ENCODE assay signal across 1 cellular context in the genomic region with DNA sequence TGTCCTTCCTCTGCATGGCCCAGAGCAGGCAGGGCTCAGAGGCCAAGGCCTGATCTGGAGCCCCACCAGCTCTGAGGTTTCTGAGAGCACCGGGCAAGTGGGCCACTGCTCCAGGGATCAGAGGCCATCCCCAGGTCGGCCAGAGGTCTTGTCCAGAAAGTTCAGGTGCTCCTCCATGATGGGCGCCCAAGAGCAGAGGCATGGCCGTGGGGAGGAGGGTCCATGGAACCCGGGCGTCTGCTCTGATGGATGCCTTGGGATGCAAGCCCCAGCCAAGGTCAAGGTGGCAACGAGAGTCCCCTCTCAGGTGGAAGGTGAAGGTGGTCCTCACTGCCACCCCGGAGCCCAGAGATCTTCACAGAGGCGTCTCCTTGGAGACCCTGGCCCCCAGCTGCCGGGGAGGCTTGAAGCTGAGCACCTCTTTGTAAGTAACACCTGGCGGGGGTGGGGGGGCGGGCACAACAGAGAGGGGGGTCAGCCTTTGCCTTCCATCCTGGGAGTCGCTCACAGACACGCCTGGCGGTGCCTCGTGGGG.
TF ChIP-seq lines count a peak whose summit lies in the region.

No MANE protein-coding gene starts in this region.

TF ChIP-seq in HEK293, 187 proteins besides CTCF, POLR2A, EP300 and RAD21:
- peak; percentile 60 for TF ChIP-seq BCL11A (tag by site-specific recombination; IDR thresholded peaks at IDR 0.05; ENCODE audit: low read depth)
- no peak for TF ChIP-seq ZNF2 (tag by site-specific recombination; IDR thresholded peaks at IDR 0.05)
- TF ChIP-seq, protein P1, sequence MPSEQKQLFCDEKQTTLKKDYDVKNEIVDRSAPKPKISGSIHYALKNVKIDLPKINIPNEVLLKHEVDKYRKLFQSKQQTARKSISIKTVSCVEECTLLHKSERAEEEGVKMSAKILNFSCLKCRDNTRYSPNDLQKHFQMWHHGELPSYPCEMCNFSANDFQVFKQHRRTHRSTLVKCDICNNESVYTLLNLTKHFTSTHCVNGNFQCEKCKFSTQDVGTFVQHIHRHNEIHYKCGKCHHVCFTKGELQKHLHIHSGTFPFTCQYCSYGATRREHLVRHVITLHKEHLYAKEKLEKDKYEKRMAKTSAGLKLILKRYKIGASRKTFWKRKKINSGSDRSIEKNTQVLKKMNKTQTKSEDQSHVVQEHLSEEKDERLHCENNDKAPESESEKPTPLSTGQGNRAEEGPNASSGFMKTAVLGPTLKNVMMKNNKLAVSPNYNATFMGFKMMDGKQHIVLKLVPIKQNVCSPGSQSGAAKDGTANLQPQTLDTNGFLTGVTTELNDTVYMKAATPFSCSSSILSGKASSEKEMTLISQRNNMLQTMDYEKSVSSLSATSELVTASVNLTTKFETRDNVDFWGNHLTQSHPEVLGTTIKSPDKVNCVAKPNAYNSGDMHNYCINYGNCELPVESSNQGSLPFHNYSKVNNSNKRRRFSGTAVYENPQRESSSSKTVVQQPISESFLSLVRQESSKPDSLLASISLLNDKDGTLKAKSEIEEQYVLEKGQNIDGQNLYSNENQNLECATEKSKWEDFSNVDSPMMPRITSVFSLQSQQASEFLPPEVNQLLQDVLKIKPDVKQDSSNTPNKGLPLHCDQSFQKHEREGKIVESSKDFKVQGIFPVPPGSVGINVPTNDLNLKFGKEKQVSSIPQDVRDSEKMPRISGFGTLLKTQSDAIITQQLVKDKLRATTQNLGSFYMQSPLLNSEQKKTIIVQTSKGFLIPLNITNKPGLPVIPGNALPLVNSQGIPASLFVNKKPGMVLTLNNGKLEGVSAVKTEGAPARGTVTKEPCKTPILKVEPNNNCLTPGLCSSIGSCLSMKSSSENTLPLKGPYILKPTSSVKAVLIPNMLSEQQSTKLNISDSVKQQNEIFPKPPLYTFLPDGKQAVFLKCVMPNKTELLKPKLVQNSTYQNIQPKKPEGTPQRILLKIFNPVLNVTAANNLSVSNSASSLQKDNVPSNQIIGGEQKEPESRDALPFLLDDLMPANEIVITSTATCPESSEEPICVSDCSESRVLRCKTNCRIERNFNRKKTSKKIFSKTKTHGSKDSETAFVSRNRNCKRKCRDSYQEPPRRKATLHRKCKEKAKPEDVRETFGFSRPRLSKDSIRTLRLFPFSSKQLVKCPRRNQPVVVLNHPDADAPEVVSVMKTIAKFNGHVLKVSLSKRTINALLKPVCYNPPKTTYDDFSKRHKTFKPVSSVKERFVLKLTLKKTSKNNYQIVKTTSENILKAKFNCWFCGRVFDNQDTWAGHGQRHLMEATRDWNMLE (tag by site-specific recombination; conservative IDR thresholded peaks at IDR 0.05; ENCODE audit: low read depth): no peak
- TF ChIP-seq ZNF585B (tag by site-specific recombination; IDR thresholded peaks at IDR 0.05): no peak
- peak; percentile 79 for TF ChIP-seq BCL11B (tag by site-specific recombination; IDR thresholded peaks at IDR 0.05; ENCODE audit: low read depth)
